Comparison of ENCODE assay signal across 13 cellular contexts in the genomic region with DNA sequence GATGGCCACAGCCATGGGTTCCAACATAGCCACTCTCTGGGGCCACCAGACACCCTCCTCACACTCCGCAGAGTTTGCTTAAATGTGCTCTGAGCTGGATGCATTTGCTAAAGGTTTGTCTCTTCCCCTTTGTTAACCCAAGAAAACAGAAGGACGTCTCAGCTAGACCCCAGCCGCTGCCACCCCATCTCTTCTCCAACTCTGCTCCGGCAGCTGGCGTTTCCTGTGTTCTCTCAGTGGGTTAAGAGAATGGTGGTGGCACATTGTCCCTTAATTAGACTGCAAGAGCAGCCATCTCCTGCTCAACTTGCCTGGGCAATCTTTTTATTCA. TPM values are rescaled to one million over a fixed set of nuclear protein-coding genes. Genes with fewer than 3 reads are reported as not detected.
DNase-seq lines count a peak whose midpoint lies in the region; ATAC-seq and TF ChIP-seq lines count a peak whose summit lies in the region.
"Had no signal": no experiment of that assay in that cellular context is flagged by ENCODE, and none has a peak within 500 bp of the region (broad histone marks: within the 10 kb centered on the region; RNA-seq: fewer than 3 reads in every experiment).

No MANE protein-coding gene starts in this region.

- peak overlapping the region in 1 of 2 donors; percentile 34 for H3K9ac ChIP-seq in mucosa of rectum (ENCODE audit: low read depth in 1 of 2, low read length in 2 of 2)

- peaks cover 93% of the 10 kb centered on the region for H3K4me1 ChIP-seq in CD8-positive, alpha-beta memory T cell (ENCODE audit: insufficient read depth, low read length)
- H3K4me1 ChIP-seq in mucosa of rectum (ENCODE audit: control insufficient read depth in 2 of 2, insufficient read depth in 2 of 2, low read length in 2 of 2) (peaks cover 6 to 18% of the 10 kb centered on the region in 2 donors), tibial nerve (peaks cover 0 to 8% (median 2%) of the 10 kb centered on the region in 4 donors), ascending aorta (no peaks in the 10 kb centered on the region)

- peak overlapping the region; percentile 96 to 99 (median 98) for H3K27ac Mint-ChIP-seq in CD8-positive, alpha-beta memory T cell
- H3K27ac Mint-ChIP-seq in activated CD8-positive, alpha-beta T cell treated with anti-CD3 and anti-CD28 coated beads for 36 hours, result peak overlapping the region; percentile 96

- CTCF ChIA-PET in CD8-positive, alpha-beta memory T cell (lab: Charles Lee), result interaction anchor here (1.3 to 9.8 kb wide), 4 partner anchors 114 to 142 kb away, joined by 4 to 196 read pairs (median 22); a partner anchor contains a TSS
- CTCF ChIA-PET in activated CD8-positive, alpha-beta T cell treated with anti-CD3 and anti-CD28 coated beads for 36 hours (lab: Charles Lee), result interaction anchor here (1.1 to 2.5 kb wide), 4 partner anchors 10 to 141 kb away, joined by 3 to 12 read pairs (median 10); no protein-coding TSS in a partner anchor

- no peaks in the 10 kb centered on the region for H3K27me3 ChIP-seq in CD8-positive, alpha-beta memory T cell (ENCODE audit: insufficient read depth, low read length, poor library complexity, severe bottlenecking)
- H3K27me3 ChIP-seq in mucosa of rectum (ENCODE audit: control insufficient read depth in 2 of 2, insufficient read depth in 2 of 2, low read length in 2 of 2) (peaks cover 3 to 8% of the 10 kb centered on the region in 2 donors), tibial nerve (no peaks in the 10 kb centered on the region), ascending aorta (no peaks in the 10 kb centered on the region)

- no peak for TF ChIP-seq EP300 in tibial nerve (IDR thresholded peaks at IDR 0.05)

- H3K9me3 ChIP-seq in CD8-positive, alpha-beta memory T cell (ENCODE audit: low read length), result no peaks in the 10 kb centered on the region
- H3K9me3 ChIP-seq in mucosa of rectum (ENCODE audit: control insufficient read depth in 2 of 2, low read length in 2 of 2), result peaks cover 0 to 1% of the 10 kb centered on the region in 2 donors
- H3K9me3 ChIP-seq in tibial nerve, result no peaks in the 10 kb centered on the region
- H3K9me3 ChIP-seq in ascending aorta, result no peaks in the 10 kb centered on the region

- POLR2A ChIA-PET in CD8-positive, alpha-beta memory T cell (lab: Charles Lee), result interaction anchor here (0.6 to 4.4 kb wide), 8 partner anchors 9 to 139 kb away, joined by 3 to 104 read pairs (median 8); a partner anchor contains a TSS
- POLR2A ChIA-PET in activated CD8-positive, alpha-beta T cell treated with anti-CD3 and anti-CD28 coated beads for 36 hours (lab: Charles Lee), result interaction anchor here (1.3 to 19.9 kb wide), 11 partner anchors 12 to 138 kb away, joined by 3 to 333 read pairs (median 7); a partner anchor contains a TSS

- peak; percentile 1 for ATAC-seq in HG02840 (IDR thresholded peaks at IDR 0.05; ENCODE audit: low FRiP score, unreplicated experiment)
- peak; percentile 1 for ATAC-seq in activated CD8-positive, alpha-beta T cell treated with anti-CD3 and anti-CD28 coated beads for 36 hours

- peaks cover 0 to 7% of the 10 kb centered on the region in 2 donors for H3K27me3 Mint-ChIP-seq in CD8-positive, alpha-beta memory T cell
- no peaks in the 10 kb centered on the region for H3K27me3 Mint-ChIP-seq in activated CD8-positive, alpha-beta T cell treated with anti-CD3 and anti-CD28 coated beads for 36 hours

- peaks cover 0 to 2% (median 0%) of the 10 kb centered on the region in 5 donors for H3K9me3 Mint-ChIP-seq in CD8-positive, alpha-beta memory T cell
- no peaks in the 10 kb centered on the region for H3K9me3 Mint-ChIP-seq in activated CD8-positive, alpha-beta T cell treated with anti-CD3 and anti-CD28 coated beads for 36 hours

- peaks cover 0 to 3% (median 0%) of the 10 kb centered on the region in 3 donors for H3K36me3 Mint-ChIP-seq in CD8-positive, alpha-beta memory T cell
- H3K36me3 Mint-ChIP-seq in activated CD8-positive, alpha-beta T cell treated with anti-CD3 and anti-CD28 coated beads for 36 hours (ENCODE audit: low read depth), result peaks cover 1% of the 10 kb centered on the region

- H3K27ac ChIP-seq in CD8-positive, alpha-beta memory T cell (ENCODE audit: low read depth, low read length), result peak overlapping the region; percentile 68
- H3K27ac ChIP-seq in mucosa of rectum (ENCODE audit: low read depth in 2 of 2, low read length in 2 of 2), result peak overlapping the region; percentile 38 to 75
- peak overlapping the region in 1 of 4 donors; percentile 50 for H3K27ac ChIP-seq in tibial nerve
- H3K27ac ChIP-seq in ascending aorta, result no peak overlapping the region

- H3K4me3 Mint-ChIP-seq in CD8-positive, alpha-beta memory T cell, result peak overlapping the region in 6 of 7 donors; percentile 72 to 87 (median 83)
- H3K4me3 Mint-ChIP-seq in activated CD8-positive, alpha-beta T cell treated with anti-CD3 and anti-CD28 coated beads for 36 hours, result peak overlapping the region; percentile 80

- H3K36me3 ChIP-seq in CD8-positive, alpha-beta memory T cell (ENCODE audit: insufficient read depth, low read length), result no peaks in the 10 kb centered on the region
- H3K36me3 ChIP-seq in mucosa of rectum (ENCODE audit: control insufficient read depth in 2 of 2, insufficient read depth in 2 of 2, low read length in 2 of 2) (no peaks in the 10 kb centered on the region), tibial nerve (no peaks in the 10 kb centered on the region), ascending aorta (no peaks in the 10 kb centered on the region)

- DNase-seq in CD8-positive, alpha-beta memory T cell, result no peak
- DNase-seq in activated CD8-positive, alpha-beta T cell treated with anti-CD3 and anti-CD28 coated beads for 36 hours, result peak; percentile 43
- DNase-seq in tibial nerve (ENCODE audit: low spot score in 2 of 2), result no peak
- no peak for DNase-seq in ascending aorta (ENCODE audit: low spot score in 2 of 2)
- DNase-seq in NCI-H446 (lab: John Stamatoyannopoulos, UW), result no peak
- DNase-seq in NCI-H1092 (lab: John Stamatoyannopoulos, UW), result no peak
- DNase-seq: cortex of kidney, DMS 273 treated with DMSO at 0.1 percent for 48 hours, NCI-H82 had no signal

- TF ChIP-seq POLR2A in tibial nerve (IDR thresholded peaks at IDR 0.05), result no peak

- H3K4me1 Mint-ChIP-seq in CD8-positive, alpha-beta memory T cell, result peaks cover 84 to 99% (median 97%) of the 10 kb centered on the region in 3 donors
- peaks cover 76% of the 10 kb centered on the region for H3K4me1 Mint-ChIP-seq in activated CD8-positive, alpha-beta T cell treated with anti-CD3 and anti-CD28 coated beads for 36 hours (ENCODE audit: low read depth)

- peak overlapping the region; percentile 35 for H3K4me3 ChIP-seq in CD8-positive, alpha-beta memory T cell (ENCODE audit: low read length)
- H3K4me3 ChIP-seq in mucosa of rectum (ENCODE audit: low read length in 2 of 2) (peak overlapping the region in 1 of 2 donors; percentile 41), tibial nerve (no peak overlapping the region), ascending aorta (no peak overlapping the region)

- 81 to 93% methylated on average over 5 of the region's 5 CpGs for WGBS in tibial nerve, 2 donors

- TF ChIP-seq CTCF in activated CD8-positive, alpha-beta T cell treated with anti-CD3 and anti-CD28 coated beads for 36 hours (IDR thresholded peaks at IDR 0.05), result no peak
- TF ChIP-seq CTCF in tibial nerve (IDR thresholded peaks at IDR 0.05), result no peak
- no peak for TF ChIP-seq CTCF in ascending aorta (IDR thresholded peaks at IDR 0.05)

- intact Hi-C loops in activated CD8-positive, alpha-beta T cell treated with anti-CD3 and anti-CD28 coated beads for 36 hours (cut with micrococcal nuclease), result loop anchor here (2.0 to 5.0 kb wide), 2 partner anchors 36 to 61 kb away; no protein-coding TSS in a partner anchor
- intact Hi-C loops in ascending aorta (cut with DNase I), result no loop called here

RNA-seq across cellular contexts. Expression of a gene that starts 43.7 kb away (rescaled TPM):
- not detected for total RNA-seq in CD8-positive, alpha-beta memory T cell
- not detected for polyA plus RNA-seq in CD8-positive, alpha-beta memory T cell
- total RNA-seq in activated CD8-positive, alpha-beta T cell treated with anti-CD3 and anti-CD28 coated beads for 36 hours, result not detected
- total RNA-seq in tibial nerve (not detected), ascending aorta (not detected)
- total RNA-seq: glomerular endothelial cell, lung microvascular endothelial cell had no signal

Comparison
In these comparisons a context has a peak if more than half of its experiments do, and no peak if none do; other contexts are left out.
1. H3K27ac ChIP-seq: peak in CD8-positive, alpha-beta memory T cell (single experiment) and mucosa of rectum (2 of 2); none in ascending aorta (0 of 2).